ENCODE assay signal across 27 cellular contexts in the genomic region with DNA sequence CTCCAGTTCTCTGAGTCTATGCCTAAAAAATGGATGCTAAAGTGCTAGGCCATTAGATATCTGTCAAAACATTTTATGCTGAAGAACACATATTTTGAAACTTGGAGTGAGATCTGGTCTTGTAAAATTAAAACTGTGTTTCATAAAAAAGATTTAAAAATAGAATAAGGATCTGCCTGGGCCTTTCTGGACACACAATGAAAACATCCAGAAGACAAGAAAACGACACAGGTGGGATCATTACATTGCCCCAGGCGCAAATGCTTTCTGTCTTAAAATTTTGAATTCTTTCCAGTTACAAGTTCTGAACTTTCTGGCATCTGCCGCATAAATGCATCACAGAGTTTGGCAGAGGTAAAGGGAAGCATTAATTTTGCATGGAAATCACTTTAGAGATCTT.
"Had no signal": no experiment of that assay in that cellular context is flagged by ENCODE, and none has a peak within 500 bp of the region (broad histone marks: within the 10 kb centered on the region; RNA-seq: fewer than 3 reads in every experiment).

No MANE protein-coding gene starts in this region.

- H3K9me3 ChIP-seq: breast epithelium, colonic mucosa had no signal

- H3K4me1 ChIP-seq: ascending aorta, breast epithelium, colonic mucosa had no signal

- H3K4me3 ChIP-seq: ascending aorta, breast epithelium, cardiac muscle cell, colonic mucosa had no signal

- DNase-seq: activated CD4-positive, alpha-beta memory T cell treated with anti-CD3 and anti-CD28 coated beads for 36 hours; activated CD4-positive, alpha-beta T cell treated with anti-CD3 and anti-CD28 coated beads for 36 hours; activated CD4-positive, alpha-beta T cell treated with anti-CD3 and anti-CD28 coated beads, Interleukin-2, amount 10 ng/mL, durations not matched to agents 24 days and 14 days; activated CD4-positive, CD25-positive, alpha-beta regulatory T cell; activated CD4-positive, CD25-positive, alpha-beta regulatory T cell treated with anti-CD3 and anti-CD28 coated beads, Interleukin-2, amount 50 U/mL, for 72 hours; activated CD8-positive, alpha-beta memory T cell treated with anti-CD3 and anti-CD28 coated beads, Interleukin-2, amount 10 ng/mL, durations not matched to agents 7 days and 5 days; activated CD8-positive, alpha-beta memory T cell treated with anti-CD3 and anti-CD28 coated beads, Interleukin-2, amount 50 U/mL, for 4 hours; activated CD8-positive, alpha-beta T cell treated with anti-CD3 and anti-CD28 coated beads, Interleukin-2, amount 10 ng/mL, durations not matched to agents 7 days and 5 days; activated effector memory CD4-positive, alpha-beta T cell treated with anti-CD3 and anti-CD28 coated beads, Interleukin-2, amount 50 U/mL, for 16 hours; activated naive CD4-positive, alpha-beta T cell treated with anti-CD3 and anti-CD28 coated beads for 36 hours; activated naive CD8-positive, alpha-beta T cell treated with anti-CD3 and anti-CD28 coated beads for 36 hours; activated naive CD8-positive, alpha-beta T cell treated with anti-CD3 and anti-CD28 coated beads, Interleukin-2, amount 50 U/mL, for 24 hours; activated T-cell treated with anti-CD3 and anti-CD28 coated beads, Interleukin-2, amount 50 U/mL, for 1 hour; activated T-cell treated with anti-CD3 and anti-CD28 coated beads, Interleukin-2, amount 50 U/mL, for 48 hours; central memory CD4-positive, alpha-beta T cell; cerebellar nuclear complex; colonic mucosa; effector CD8-positive, alpha-beta T cell; foreskin fibroblast; head of caudate nucleus; T-helper 1 cell; T-helper 17 cell had no signal

- H3K27ac ChIP-seq: ascending aorta, breast epithelium, cardiac muscle cell, colonic mucosa had no signal

- H3K27me3 ChIP-seq: ascending aorta, breast epithelium, cardiac muscle cell, colonic mucosa had no signal

- ATAC-seq: activated CD4-positive, alpha-beta T cell treated with anti-CD3 and anti-CD28 coated beads for 36 hours; activated CD8-positive, alpha-beta memory T cell treated with anti-CD3 and anti-CD28 coated beads, Interleukin-2, amount 10 ng/mL, durations not matched to agents 7 days and 5 days; activated CD8-positive, alpha-beta T cell treated with anti-CD3 and anti-CD28 coated beads, Interleukin-2, amount 10 ng/mL, durations not matched to agents 7 days and 5 days; activated naive CD8-positive, alpha-beta T cell treated with anti-CD3 and anti-CD28 coated beads, Interleukin-2, amount 50 U/mL, for 24 hours; esophagus mucosa; T-helper 17 cell had no signal

- H3K36me3 ChIP-seq: breast epithelium, cardiac muscle cell, colonic mucosa had no signal

- FAIRE-seq: frontal cortex had no signal
